23 cellular contexts compared by ENCODE assay signal in genomic region chr14:64092940-64093339, GRCh38.
A peak's percentile ranks its signal among the peaks of the same experiment; 100 is the strongest.
DNase-seq lines count a peak whose midpoint lies in the region; ATAC-seq and TF ChIP-seq lines count a peak whose summit lies in the region.
"Had no signal": no experiment of that assay in that cellular context is flagged by ENCODE, and none has a peak within 500 bp of the region (broad histone marks: within the 10 kb centered on the region; RNA-seq: fewer than 3 reads in every experiment).

No MANE protein-coding gene starts in this region.

- no peak for TF ChIP-seq CTCF in progenitor cell of endocrine pancreas (IDR thresholded peaks at IDR 0.05; ENCODE audit: unreplicated experiment)

- no peaks in the 10 kb centered on the region for H3K9me3 ChIP-seq in esophagus (ENCODE audit: control insufficient read depth in 2 of 2, insufficient read depth in 1 of 2, low read depth in 1 of 2, low read length in 1 of 2)
- H3K9me3 ChIP-seq: HAP-1, MG63, Peyer's patch, vagina had no signal

- peaks cover 9% of the 10 kb centered on the region for H3K36me3 Mint-ChIP-seq in progenitor cell of endocrine pancreas (ENCODE audit: insufficient read depth)

- peak overlapping the region; percentile 17 to 60 for H3K27ac ChIP-seq in esophagus (ENCODE audit: low read depth in 2 of 2, low read length in 1 of 2)
- H3K27ac ChIP-seq: C4-2B, parathyroid adenoma, Peyer's patch, vagina, WERI-Rb-1 had no signal

- peak overlapping the region in 1 of 2 donors; percentile 33 for H3K4me3 ChIP-seq in esophagus (ENCODE audit: low read depth in 1 of 2, low read length in 2 of 2)
- H3K4me3 ChIP-seq: HAP-1, MG63, Peyer's patch, vagina had no signal

- intact Hi-C loops in posterior vena cava (cut with DNase I), result no loop called here

- peaks cover 5 to 9% of the 10 kb centered on the region in 2 donors for H3K36me3 ChIP-seq in esophagus (ENCODE audit: control insufficient read depth in 2 of 2, insufficient read depth in 2 of 2, low read length in 1 of 2)
- H3K36me3 ChIP-seq: HAP-1, MG63 had no signal

- DNase-seq in DMS79 (lab: John Stamatoyannopoulos, UW), result peak; percentile 91
- DNase-seq in NCI-H2196 (lab: John Stamatoyannopoulos, UW; ENCODE audit: unreplicated experiment), result peak; percentile 43
- DNase-seq in progenitor cell of endocrine pancreas (ENCODE audit: low spot score, unreplicated experiment), result no peak
- no peak for DNase-seq in NCI-H1436 (lab: John Stamatoyannopoulos, UW)
- DNase-seq in posterior vena cava (ENCODE audit: low spot score), result no peak
- DNase-seq: activated CD4-positive, alpha-beta T cell treated with anti-CD3 and anti-CD28 coated beads, Interleukin-2, amount 10 ng/mL, durations not matched to agents 7 days and 5 days; effector CD8-positive, alpha-beta T cell; MG63; NCI-H1694; nephron progenitor cell; NK-92 treated with Interleukin-12 subunit alpha and Interleukin-12 subunit beta, amount 100 ng/mL, for 24 hours; Peyer's patch; T-helper 17 cell; WERI-Rb-1 had no signal

- H3K27ac Mint-ChIP-seq in progenitor cell of endocrine pancreas, result peak overlapping the region; percentile 41
- H3K27ac Mint-ChIP-seq: activated CD4-positive, alpha-beta T cell treated with anti-CD3 and anti-CD28 coated beads, Interleukin-2, amount 10 ng/mL, durations not matched to agents 7 days and 5 days; activated naive CD4-positive, alpha-beta T cell treated with anti-CD3 and anti-CD28 coated beads, Interleukin-2, amount 50 U/mL, for 72 hours; activated T-helper 17 cell treated with anti-CD3 and anti-CD28 coated beads, Interleukin-2, amount 50 U/mL, for 72 hours; IgD-negative memory B cell; T-helper 17 cell had no signal

- WGBS in esophagus, 2 donors, result 66 to 67% methylated on average over 5 of the region's 5 CpGs

- H3K4me1 ChIP-seq in esophagus (ENCODE audit: control insufficient read depth in 2 of 2, insufficient read depth in 2 of 2, low read length in 1 of 2), result peaks cover 0 to 3% of the 10 kb centered on the region in 2 donors
- H3K4me1 ChIP-seq: parathyroid adenoma, vagina had no signal

- H3K4me3 Mint-ChIP-seq in progenitor cell of endocrine pancreas (ENCODE audit: low read depth), result no peak overlapping the region
- H3K4me3 Mint-ChIP-seq: activated CD4-positive, alpha-beta T cell treated with anti-CD3 and anti-CD28 coated beads, Interleukin-2, amount 10 ng/mL, durations not matched to agents 7 days and 5 days; activated T-helper 17 cell treated with anti-CD3 and anti-CD28 coated beads, Interleukin-2, amount 50 U/mL, for 72 hours; IgD-negative memory B cell; nephron progenitor cell; T-helper 17 cell had no signal

- ATAC-seq in HG03460 (IDR thresholded peaks at IDR 0.05; ENCODE audit: unreplicated experiment), result no peak
- ATAC-seq: activated naive CD4-positive, alpha-beta T cell treated with anti-CD3 and anti-CD28 coated beads, Interleukin-2, amount 50 U/mL, for 72 hours; activated T-helper 17 cell treated with anti-CD3 and anti-CD28 coated beads, Interleukin-2, amount 50 U/mL, for 72 hours; T-helper 17 cell had no signal

- no peaks in the 10 kb centered on the region for H3K27me3 Mint-ChIP-seq in progenitor cell of endocrine pancreas
- H3K27me3 Mint-ChIP-seq: activated CD4-positive, alpha-beta T cell treated with anti-CD3 and anti-CD28 coated beads, Interleukin-2, amount 10 ng/mL, durations not matched to agents 7 days and 5 days; activated T-helper 17 cell treated with anti-CD3 and anti-CD28 coated beads, Interleukin-2, amount 50 U/mL, for 72 hours; IgD-negative memory B cell; T-helper 17 cell had no signal

- H3K9me3 Mint-ChIP-seq in progenitor cell of endocrine pancreas (ENCODE audit: low read depth), result no peaks in the 10 kb centered on the region
- H3K9me3 Mint-ChIP-seq: activated CD4-positive, alpha-beta T cell treated with anti-CD3 and anti-CD28 coated beads, Interleukin-2, amount 10 ng/mL, durations not matched to agents 7 days and 5 days; activated naive CD4-positive, alpha-beta T cell treated with anti-CD3 and anti-CD28 coated beads, Interleukin-2, amount 50 U/mL, for 72 hours; activated T-helper 17 cell treated with anti-CD3 and anti-CD28 coated beads, Interleukin-2, amount 50 U/mL, for 72 hours; IgD-negative memory B cell; nephron progenitor cell had no signal

- no peaks in the 10 kb centered on the region for H3K27me3 ChIP-seq in esophagus (ENCODE audit: control insufficient read depth in 1 of 2, insufficient read depth in 2 of 2, low read length in 2 of 2)
- H3K27me3 ChIP-seq: MG63, Peyer's patch, vagina had no signal

- H3K4me1 Mint-ChIP-seq in progenitor cell of endocrine pancreas (ENCODE audit: low read depth), result peaks cover 43% of the 10 kb centered on the region
- H3K4me1 Mint-ChIP-seq: activated CD4-positive, alpha-beta T cell treated with anti-CD3 and anti-CD28 coated beads, Interleukin-2, amount 10 ng/mL, durations not matched to agents 7 days and 5 days; activated T-helper 17 cell treated with anti-CD3 and anti-CD28 coated beads, Interleukin-2, amount 50 U/mL, for 72 hours; IgD-negative memory B cell; nephron progenitor cell had no signal

Comparison
In these comparisons a context has a peak if more than half of its experiments do, and no peak if none do; other contexts are left out.
1. DNase-seq: peak in DMS79 (single experiment) and NCI-H2196 (single experiment); none in progenitor cell of endocrine pancreas (single experiment), NCI-H1436 (single experiment) and posterior vena cava (single experiment).